Comparison of ENCODE assay signal across 1 cellular context in genomic region chr10:13165177-13165576, GRCh38.
A peak's percentile ranks its signal among the peaks of the same experiment; 100 is the strongest.
TF ChIP-seq lines count a peak whose summit lies in the region.

No MANE protein-coding gene starts in this region.

TF ChIP-seq in K562, 482 proteins besides CTCF, POLR2A, EP300 and RAD21 (continued from another document):
- no peak for TF ChIP-seq UBTF (IDR thresholded peaks at IDR 0.05; ENCODE audit: borderline replicate concordance in 1 of 2, low read depth in 2 of 2, low read length in 2 of 2)
- no peak for TF ChIP-seq SMAD2 (IDR thresholded peaks at IDR 0.05; ENCODE audit: low read depth, low read length)
- TF ChIP-seq ESRRA (IDR thresholded peaks at IDR 0.05; ENCODE audit: borderline replicate concordance, low read depth), result peak; percentile 56; the same call in 1 of the 2 replicates
- TF ChIP-seq MYC (IDR thresholded peaks at IDR 0.05; ENCODE audit: low read depth, low read length), result no peak
- no peak for TF ChIP-seq MYC (CRISPR knock-in tag; IDR thresholded peaks at IDR 0.05; ENCODE audit: borderline replicate concordance, low read depth)
- no peak for TF ChIP-seq CEBPZ (IDR thresholded peaks at IDR 0.05; ENCODE audit: borderline replicate concordance, low read depth, low read length)
- no peak for TF ChIP-seq ZNF347 (CRISPR knock-in tag; IDR thresholded peaks at IDR 0.05; ENCODE audit: low read depth)
- no peak for TF ChIP-seq MCM5 (IDR thresholded peaks at IDR 0.05; ENCODE audit: low read depth)
- 0 out of 4 replicates have a peak, but pooled peaks of 1 of the 2 experiments have one; percentile 6 for TF ChIP-seq RCOR1 (IDR thresholded peaks at IDR 0.05; ENCODE audit: borderline replicate concordance in 1 of 2, low read depth in 2 of 2, low read length in 2 of 2)
- TF ChIP-seq ELF2 (CRISPR knock-in tag; IDR thresholded peaks at IDR 0.05), result no peak
- no peak for TF ChIP-seq ZNF232 (CRISPR knock-in tag; IDR thresholded peaks at IDR 0.05)
- TF ChIP-seq SRSF7 (optimal IDR thresholded peaks at IDR 0.05; ENCODE audit: low read depth, low read length), result no peak
- TF ChIP-seq E2F4 (CRISPR knock-in tag; IDR thresholded peaks at IDR 0.05; ENCODE audit: low read depth), result no peak
- peak; percentile 59; the same call in 1 of the 2 replicates for TF ChIP-seq NFIC (IDR thresholded peaks at IDR 0.05)
